ENCODE assay signal across 15 cellular contexts in genomic region chr1:192577145-192578140, GRCh38. TPM values are rescaled to one million over a fixed set of nuclear protein-coding genes. Genes with fewer than 3 reads are reported as not detected.
A peak's percentile ranks its signal among the peaks of the same experiment; 100 is the strongest.
DNase-seq lines count a peak whose midpoint lies in the region; ATAC-seq and TF ChIP-seq lines count a peak whose summit lies in the region.
"Had no signal": no experiment of that assay in that cellular context is flagged by ENCODE, and none has a peak within 500 bp of the region (broad histone marks: within the 10 kb centered on the region; RNA-seq: fewer than 3 reads in every experiment).

No MANE protein-coding gene starts in this region.

- TF ChIP-seq EP300 in sigmoid colon (IDR thresholded peaks at IDR 0.05): no peak

- intact Hi-C loops in CD8-positive, alpha-beta T cell (cut with DNase I, micrococcal nuclease): loop anchor here in 1 of 2 experiments (5.0 kb wide), 1 partner anchor 545 kb away; the partner anchor contains the start of gene CDC73
- intact Hi-C loops in sigmoid colon (cut with DNase I) (loop anchor here (2.0 kb wide), 1 partner anchor 47 kb away; no protein-coding TSS in a partner anchor), Caco-2 (cut with micrococcal nuclease; ENCODE audit: unreplicated experiment) (no loop called here)

- H3K9me3 ChIP-seq in CD8-positive, alpha-beta T cell (ENCODE audit: low read length): no peaks in the 10 kb centered on the region
- no peaks in the 10 kb centered on the region for H3K9me3 ChIP-seq in sigmoid colon
- no peaks in the 10 kb centered on the region for H3K9me3 ChIP-seq in Caco-2
- H3K9me3 ChIP-seq: neutrophil had no signal

- H3K27ac Mint-ChIP-seq in CD8-positive, alpha-beta T cell: no peak overlapping the region
- H3K27ac Mint-ChIP-seq in central memory CD8-positive, alpha-beta T cell (ENCODE audit: low read depth): peak overlapping the region; percentile 98
- no peak overlapping the region for H3K27ac Mint-ChIP-seq in Caco-2 (ENCODE audit: unreplicated experiment)

- POLR2A ChIA-PET in CD8-positive, alpha-beta T cell (lab: Charles Lee): no interaction called here
- POLR2A ChIA-PET in Caco-2 (lab: Charles Lee): no interaction called here

- peak overlapping the region; percentile 63 for H3K4me3 Mint-ChIP-seq in CD8-positive, alpha-beta T cell
- peak overlapping the region; percentile 50 for H3K4me3 Mint-ChIP-seq in central memory CD8-positive, alpha-beta T cell
- H3K4me3 Mint-ChIP-seq in Caco-2 (ENCODE audit: unreplicated experiment): no peak overlapping the region

- TF ChIP-seq POLR2A in GM19099 (IDR thresholded peaks at IDR 0.05; ENCODE audit: extremely low read depth, insufficient read length, low read depth): peak; percentile 74
- TF ChIP-seq POLR2A in sigmoid colon (IDR thresholded peaks at IDR 0.05): no peak

- H3K4me3 ChIP-seq in CD8-positive, alpha-beta T cell (ENCODE audit: low read depth, low read length): no peak overlapping the region
- peak overlapping the region; percentile 37 to 62 (median 41) for H3K4me3 ChIP-seq in sigmoid colon
- no peak overlapping the region for H3K4me3 ChIP-seq in Caco-2 (ENCODE audit: low read depth, low read length)

- no peaks in the 10 kb centered on the region for H3K36me3 ChIP-seq in CD8-positive, alpha-beta T cell (ENCODE audit: insufficient read depth, low read length)
- H3K36me3 ChIP-seq in sigmoid colon (peaks cover 0 to 8% (median 0%) of the 10 kb centered on the region in 4 donors), Caco-2 (ENCODE audit: control insufficient read depth, insufficient read depth, low read length) (no peaks in the 10 kb centered on the region)
- H3K36me3 ChIP-seq: neutrophil had no signal

- no peak overlapping the region for H3K27ac ChIP-seq in CD8-positive, alpha-beta T cell (ENCODE audit: low read depth, low read length)
- peak overlapping the region; percentile 75 to 83 (median 80) for H3K27ac ChIP-seq in sigmoid colon
- H3K27ac ChIP-seq: neutrophil had no signal

- BruUV-seq in Caco-2 (replicated peaks; lab: Mats Ljungman, UMichigan): no TSS peak

- H3K9me3 Mint-ChIP-seq in CD8-positive, alpha-beta T cell: no peaks in the 10 kb centered on the region
- H3K9me3 Mint-ChIP-seq in central memory CD8-positive, alpha-beta T cell: no peaks in the 10 kb centered on the region
- no peaks in the 10 kb centered on the region for H3K9me3 Mint-ChIP-seq in Caco-2 (ENCODE audit: unreplicated experiment)

- no peak for TF ChIP-seq CTCF in CD8-positive, alpha-beta T cell (IDR thresholded peaks at IDR 0.05)
- TF ChIP-seq CTCF in sigmoid colon (IDR thresholded peaks at IDR 0.05) (no peak), Caco-2 (IDR thresholded peaks at IDR 0.05; ENCODE audit: insufficient read depth in 1 of 2, low read depth in 1 of 2, low read length in 1 of 2, severe bottlenecking in 1 of 2, unreplicated experiment in 1 of 2) (no peak)

- DNase-seq in CD8-positive, alpha-beta T cell: no peak
- DNase-seq in central memory CD8-positive, alpha-beta T cell (ENCODE audit: low spot score in 2 of 2): no peak
- DNase-seq in sigmoid colon: no peak
- no peak for DNase-seq in ureter (ENCODE audit: low spot score)
- DNase-seq in NCI-H69 (lab: John Stamatoyannopoulos, UW): no peak
- DNase-seq in Caco-2: no peak
- no peak for DNase-seq in cerebellar nuclear complex (lab: John Stamatoyannopoulos, UW)
- DNase-seq: GOT3, NCI-H1048, NCI-H524 treated with DMSO at 0.1 percent for 48 hours, SHP77 treated with DMSO at 0.1 percent for 48 hours had no signal

- H3K4me1 ChIP-seq in CD8-positive, alpha-beta T cell (ENCODE audit: insufficient read depth, low read length): peaks cover 18% of the 10 kb centered on the region
- H3K4me1 ChIP-seq in sigmoid colon (peaks cover 0 to 51% (median 19%) of the 10 kb centered on the region in 4 donors), Caco-2 (no peaks in the 10 kb centered on the region)

- H3K27me3 ChIP-seq in CD8-positive, alpha-beta T cell (ENCODE audit: insufficient read depth, low read length): no peaks in the 10 kb centered on the region
- no peaks in the 10 kb centered on the region for H3K27me3 ChIP-seq in sigmoid colon
- no peaks in the 10 kb centered on the region for H3K27me3 ChIP-seq in Caco-2 (replicated peaks; ENCODE audit: control insufficient read depth, insufficient read depth, low read length)
- H3K27me3 ChIP-seq: neutrophil had no signal

- CTCF ChIA-PET in CD8-positive, alpha-beta T cell (lab: Charles Lee): interaction anchor here (1.3 to 7.2 kb wide), 3 partner anchors 24 to 102 kb away, joined by 3 to 70 read pairs (median 3); no protein-coding TSS in a partner anchor
- CTCF ChIA-PET in Caco-2 (lab: Charles Lee): no interaction called here

- no peak for ATAC-seq in CD8-positive, alpha-beta T cell
- ATAC-seq in central memory CD8-positive, alpha-beta T cell (replicated peaks; ENCODE audit: extremely low read depth, poor library complexity, severe bottlenecking): no peak

- H3K36me3 Mint-ChIP-seq in CD8-positive, alpha-beta T cell: peaks cover 6% of the 10 kb centered on the region
- peaks cover 32% of the 10 kb centered on the region for H3K36me3 Mint-ChIP-seq in central memory CD8-positive, alpha-beta T cell (ENCODE audit: insufficient read depth)
- H3K36me3 Mint-ChIP-seq in Caco-2 (ENCODE audit: insufficient read depth, unreplicated experiment): no peaks in the 10 kb centered on the region

- H3K4me1 Mint-ChIP-seq in CD8-positive, alpha-beta T cell (ENCODE audit: low read depth): peaks cover 36% of the 10 kb centered on the region
- peaks cover 54% of the 10 kb centered on the region for H3K4me1 Mint-ChIP-seq in central memory CD8-positive, alpha-beta T cell
- no peaks in the 10 kb centered on the region for H3K4me1 Mint-ChIP-seq in Caco-2 (ENCODE audit: low read depth, unreplicated experiment)

- H3K27me3 Mint-ChIP-seq in CD8-positive, alpha-beta T cell (ENCODE audit: low read depth): no peaks in the 10 kb centered on the region
- H3K27me3 Mint-ChIP-seq in central memory CD8-positive, alpha-beta T cell: no peaks in the 10 kb centered on the region
- no peaks in the 10 kb centered on the region for H3K27me3 Mint-ChIP-seq in Caco-2 (ENCODE audit: insufficient read depth, unreplicated experiment)

- 46 to 88% methylated on average over 2 of the region's 2 CpGs for WGBS in sigmoid colon, 2 donors

RNA-seq across cellular contexts. Expression of gene RGS1, which starts 1.9 kb away (rescaled TPM):
- total RNA-seq in CD8-positive, alpha-beta T cell: 100 to 1,000 TPM; 366 to 383 TPM
- total RNA-seq in sigmoid colon: 100 to 1,000 TPM in 2 of 4 donors, 10 to 100 TPM in 2; 52.9 to 153 (median 95.8) TPM
- 10 to 100 TPM; 34.8 to 49.5 (median 35.8) TPM for polyA plus RNA-seq in sigmoid colon
- 50.0 TPM for total RNA-seq in ureter
- total RNA-seq in Caco-2 (2022): not detected in 2 replicates
- total RNA-seq: HT-29 had no signal

RNA-seq across cellular contexts. Expression of gene RGS13, which starts 58.5 kb away (rescaled TPM):
- under 1 TPM; 0.60 to 0.75 TPM for total RNA-seq in CD8-positive, alpha-beta T cell
- total RNA-seq in sigmoid colon: under 1 TPM in 2 of 4 donors, not detected in 2; 0.36 to 0.95 TPM
- 1 to 10 TPM; 1.2 to 7.8 (median 2.6) TPM for polyA plus RNA-seq in sigmoid colon
- total RNA-seq in ureter: 0.62 TPM
- not detected in 2 replicates for total RNA-seq in Caco-2 (2022)
- total RNA-seq: frontal cortex, HT-29 had no signal

Comparison
In these comparisons a context has a peak if more than half of its experiments do, and no peak if none do; other contexts are left out.
1. H3K4me3 ChIP-seq: peak in sigmoid colon (4 of 4); none in CD8-positive, alpha-beta T cell (single experiment) and Caco-2 (single experiment).
2. RNA of gene RGS1, which starts 1.9 kb away (total RNA-seq): 366 to 383 TPM in CD8-positive, alpha-beta T cell, 52.9 to 153 TPM in sigmoid colon and 50.0 TPM in ureter (single experiment); not detected in Caco-2; every median in the first group is over 10 times any median in the second.